In genomic region chr7:1136841-1137516, GRCh38 we compare ENCODE assay signal across 8 cellular contexts. TPM values are rescaled to one million over a fixed set of nuclear protein-coding genes. Genes with fewer than 3 reads are reported as not detected.
DNase-seq lines count a peak whose midpoint lies in the region; ATAC-seq, FAIRE-seq and TF ChIP-seq lines count a peak whose summit lies in the region.

No MANE protein-coding gene starts in this region.

- H3K27me3 Mint-ChIP-seq in CD8-positive, alpha-beta T cell (ENCODE audit: low read depth) = no peaks in the 10 kb centered on the region
- H3K27me3 Mint-ChIP-seq in T-helper 17 cell = no peaks in the 10 kb centered on the region

- POLR2A ChIA-PET in CD8-positive, alpha-beta T cell (lab: Charles Lee) = interaction anchor here (0.6 to 3.9 kb wide), 3 partner anchors 23 to 1381 kb away, joined by 3 to 24 read pairs (median 8); partner anchors contain the start of genes COX19 and ZFAND2A

- no peak overlapping the region for H3K9ac ChIP-seq in HUES48 (ENCODE audit: low read depth, low read length)

- H3K9me3 Mint-ChIP-seq in CD8-positive, alpha-beta T cell = no peaks in the 10 kb centered on the region

- no peaks in the 10 kb centered on the region for H3K36me3 ChIP-seq in CD8-positive, alpha-beta T cell (ENCODE audit: insufficient read depth, low read length)
- H3K36me3 ChIP-seq in HUES48 (ENCODE audit: control insufficient read depth, insufficient read depth, low read length) = no peaks in the 10 kb centered on the region
- H3K36me3 ChIP-seq in small intestine (ENCODE audit: control insufficient read depth in 2 of 2, insufficient read depth in 2 of 2, low read length in 2 of 2) = no peaks in the 10 kb centered on the region

- intact Hi-C loops in CD8-positive, alpha-beta T cell (cut with DNase I, micrococcal nuclease) = loop anchor here (5.0 kb wide), 4 partner anchors 50 to 1175 kb away; partner anchors contain the start of genes GPER1 (in 1 of the 2), GPR146 (in 1 of the 2) and SNX8 (in 1 of the 2)

- no peak for TF ChIP-seq CTCF in CD8-positive, alpha-beta T cell (IDR thresholded peaks at IDR 0.05)

- peak overlapping the region; percentile 84 for H3K4me3 Mint-ChIP-seq in CD8-positive, alpha-beta T cell
- peak overlapping the region; percentile 95 for H3K4me3 Mint-ChIP-seq in T-helper 17 cell

- H3K4me3 ChIP-seq in CD8-positive, alpha-beta T cell (ENCODE audit: low read depth, low read length) = peak overlapping the region; percentile 77
- H3K4me3 ChIP-seq in HUES48 (ENCODE audit: low read depth, low read length) (peak overlapping the region; percentile 83), small intestine (ENCODE audit: low read depth in 1 of 2, low read length in 2 of 2) (peak overlapping the region; percentile 79 to 95)

- H3K36me3 Mint-ChIP-seq in CD8-positive, alpha-beta T cell = peaks cover 4% of the 10 kb centered on the region
- no peaks in the 10 kb centered on the region for H3K36me3 Mint-ChIP-seq in T-helper 17 cell (ENCODE audit: low read depth)

- peaks cover 14% of the 10 kb centered on the region for H3K4me1 ChIP-seq in CD8-positive, alpha-beta T cell (ENCODE audit: insufficient read depth, low read length)
- 0 out of 2 replicates have a peak, but pooled peaks cover 9% of the 10 kb centered on the region for H3K4me1 ChIP-seq in HUES48 (ENCODE audit: control insufficient read depth, insufficient read depth, low read length)
- peaks cover 0 to 2% of the 10 kb centered on the region in 2 donors for H3K4me1 ChIP-seq in small intestine (ENCODE audit: control insufficient read depth in 2 of 2, insufficient read depth in 1 of 2, low read depth in 1 of 2, low read length in 1 of 2)

- no peaks in the 10 kb centered on the region for H3K27me3 ChIP-seq in CD8-positive, alpha-beta T cell (ENCODE audit: insufficient read depth, low read length)
- H3K27me3 ChIP-seq in HUES48 (ENCODE audit: control insufficient read depth, insufficient read depth, low read length) (no peaks in the 10 kb centered on the region), small intestine (ENCODE audit: control insufficient read depth in 2 of 2, insufficient read depth in 2 of 2, low read length in 2 of 2) (no peaks in the 10 kb centered on the region)

- peaks cover 17% of the 10 kb centered on the region for H3K4me1 Mint-ChIP-seq in CD8-positive, alpha-beta T cell (ENCODE audit: low read depth)
- H3K4me1 Mint-ChIP-seq in T-helper 17 cell = peaks cover 13% of the 10 kb centered on the region

- peak overlapping the region; percentile 55 for H3K27ac Mint-ChIP-seq in CD8-positive, alpha-beta T cell
- H3K27ac Mint-ChIP-seq in T-helper 17 cell = peak overlapping the region; percentile 87

- no peak overlapping the region for H3K27ac ChIP-seq in CD8-positive, alpha-beta T cell (ENCODE audit: low read depth, low read length)
- H3K27ac ChIP-seq in HUES48 (ENCODE audit: low read depth, low read length) (no peak overlapping the region), small intestine (ENCODE audit: low read depth in 1 of 2, low read length in 1 of 2) (no peak overlapping the region)

- DNase-seq in CD8-positive, alpha-beta T cell = no peak
- DNase-seq in T-helper 17 cell (no peak), glomerular visceral epithelial cell (ENCODE audit: extremely low spot score) (peak; percentile 9), small intestine (peak; percentile 18), mucosa of gallbladder (ENCODE audit: low spot score) (no peak), dedifferentiated amniotic fluid mesenchymal stem cell (ENCODE audit: extremely low spot score) (no peak)

- FAIRE-seq in small intestine (lab: Jason Lieb, UNC) = no peak

- CTCF ChIA-PET in CD8-positive, alpha-beta T cell (lab: Charles Lee) = interaction anchor here (0.8 to 1.6 kb wide), 3 partner anchors 21 to 39 kb away, joined by 3 to 6 read pairs (median 3); no protein-coding TSS in a partner anchor

- WGBS in small intestine, 3 donors = 11 to 22% (median 15%) methylated on average over 9 of the region's 9 CpGs

- ATAC-seq in CD8-positive, alpha-beta T cell = no peak
- ATAC-seq in T-helper 17 cell (no peak), HG03039 (IDR thresholded peaks at IDR 0.05; ENCODE audit: unreplicated experiment) (no peak)

- H3K9me3 ChIP-seq in CD8-positive, alpha-beta T cell (ENCODE audit: low read length) = no peaks in the 10 kb centered on the region
- H3K9me3 ChIP-seq in HUES48 (ENCODE audit: control insufficient read depth, insufficient read depth, low read length) (no peaks in the 10 kb centered on the region), T-helper 17 cell (ENCODE audit: control insufficient read depth, low read length, poor library complexity, severe bottlenecking) (no peaks in the 10 kb centered on the region), small intestine (ENCODE audit: control insufficient read depth, low read depth) (no peaks in the 10 kb centered on the region)

RNA-seq across cellular contexts. Expression of gene ZFAND2A, which starts 23.0 kb away (rescaled TPM):
- total RNA-seq in CD8-positive, alpha-beta T cell = 100 to 1,000 TPM; 100 to 105 TPM
- 10 to 100 TPM; 73.6 to 87.8 TPM for total RNA-seq in T-helper 17 cell
- 10 to 100 TPM; 29.4 to 84.5 (median 71.6) TPM for polyA plus RNA-seq in small intestine
- 19.2 TPM for total RNA-seq in mucosa of gallbladder

RNA-seq across cellular contexts. Expression of gene GPER1, which starts 49.1 kb away (rescaled TPM):
- total RNA-seq in CD8-positive, alpha-beta T cell = under 1 TPM in 1 of 2 experiments, not detected in 1; 0.11 TPM
- total RNA-seq in T-helper 17 cell (under 1 TPM in 1 of 2 donors, not detected in 1; 0.25 TPM), mucosa of gallbladder (4.7 TPM)
- polyA plus RNA-seq in small intestine = 1 to 10 TPM in 1 of 3 donors, under 1 TPM in 2; 0.54 to 4.7 (median 0.67) TPM

Comparison
In these comparisons a context has a peak if more than half of its experiments do, and no peak if none do; other contexts are left out.
1. DNase-seq: peak in glomerular visceral epithelial cell (single experiment) and small intestine (single experiment); none in CD8-positive, alpha-beta T cell (0 of 7), T-helper 17 cell (0 of 3), mucosa of gallbladder (single experiment) and dedifferentiated amniotic fluid mesenchymal stem cell (single experiment).
2. Peak in every context shown above with its lines, with median percentiles within 50 percentile points of each other: H3K4me3 ChIP-seq.